In the genomic region with DNA sequence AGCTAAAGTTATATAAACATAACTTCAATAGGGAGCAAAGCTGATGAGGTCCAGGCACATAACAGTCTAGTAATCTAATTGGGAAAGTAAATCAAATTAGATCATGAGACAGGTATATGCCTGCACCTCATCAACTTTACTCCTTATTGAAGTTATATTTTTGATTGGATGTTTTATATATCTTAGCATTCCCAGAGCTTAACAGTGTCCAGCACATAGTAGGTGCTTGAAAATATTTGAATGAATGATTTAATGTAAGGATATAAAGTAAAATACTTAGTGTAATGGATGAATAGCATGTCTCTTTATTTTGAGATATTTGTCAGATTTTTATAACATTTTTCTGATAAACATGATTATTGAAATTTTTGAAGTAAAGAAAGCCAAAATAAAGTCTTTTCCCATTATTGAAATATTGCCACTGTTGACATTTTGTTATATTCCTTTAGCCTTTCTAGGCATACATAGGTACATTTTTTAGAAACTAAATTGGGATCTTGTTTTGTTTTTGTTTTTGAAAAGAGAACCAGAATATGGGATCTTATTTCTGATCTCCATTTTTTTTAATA, we compare ENCODE assay signal across 29 cellular contexts. TPM values are rescaled to one million over a fixed set of nuclear protein-coding genes. Genes with fewer than 3 reads are reported as not detected.
A peak's percentile ranks its signal among the peaks of the same experiment; 100 is the strongest.
DNase-seq lines count a peak whose midpoint lies in the region; ATAC-seq, FAIRE-seq and TF ChIP-seq lines count a peak whose summit lies in the region.
"Had no signal": no experiment of that assay in that cellular context is flagged by ENCODE, and none has a peak within 500 bp of the region (broad histone marks: within the 10 kb centered on the region; RNA-seq: fewer than 3 reads in every experiment).

No MANE protein-coding gene starts in this region.

- peak overlapping the region; percentile 72 for H3K4me2 ChIP-seq in DND-41 (ENCODE audit: insufficient read depth, low read length)
- H3K4me2 ChIP-seq in GM12878 (ENCODE audit: control insufficient read depth, insufficient read depth) = peak overlapping the region; percentile 84; the same call in 1 of the 2 replicates

- no TSS peak for BruUV-seq in GM12878 (replicated peaks; lab: Mats Ljungman, UMichigan)

- H3K36me3 ChIP-seq in DND-41 (ENCODE audit: insufficient read depth, low read length) = peaks cover 37% of the 10 kb centered on the region
- no peaks in the 10 kb centered on the region; a peak in 1 of 4 replicates for H3K36me3 ChIP-seq in GM12878 (ENCODE audit: control insufficient read depth in 2 of 2, insufficient read depth in 2 of 2, low read length in 1 of 2)
- no peaks in the 10 kb centered on the region for H3K36me3 ChIP-seq in small intestine (ENCODE audit: control insufficient read depth in 2 of 2, insufficient read depth in 2 of 2, low read length in 2 of 2)
- H3K36me3 ChIP-seq: pancreas, uterus had no signal

- H3K27ac Mint-ChIP-seq in T-helper 17 cell = no peak overlapping the region
- H3K27ac Mint-ChIP-seq: memory B cell, nephron progenitor cell had no signal

- no peak for FAIRE-seq in GM12878 (lab: Jason Lieb, UNC)
- FAIRE-seq in small intestine (lab: Jason Lieb, UNC) = peak; percentile 10
- FAIRE-seq: bronchial epithelial cell, pancreas had no signal

- H3K36me3 Mint-ChIP-seq in T-helper 17 cell (ENCODE audit: low read depth) = peaks cover 4% of the 10 kb centered on the region
- H3K36me3 Mint-ChIP-seq: memory B cell had no signal

- no peaks in the 10 kb centered on the region for H3K27me3 ChIP-seq in DND-41 (ENCODE audit: insufficient read depth, low read length, poor library complexity)
- no peaks in the 10 kb centered on the region for H3K27me3 ChIP-seq in GM12878 (replicated peaks in 1 of 2; ENCODE audit: control insufficient read depth in 2 of 2, insufficient read depth in 2 of 2, low read length in 1 of 2)
- H3K27me3 ChIP-seq in small intestine (ENCODE audit: control insufficient read depth in 2 of 2, insufficient read depth in 2 of 2, low read length in 2 of 2) = no peaks in the 10 kb centered on the region
- H3K27me3 ChIP-seq: MG63, pancreas, uterus had no signal

- H3K79me2 ChIP-seq in DND-41 (ENCODE audit: insufficient read depth, low read length) = peaks cover 77% of the 10 kb centered on the region
- H3K79me2 ChIP-seq in GM12878 (ENCODE audit: control insufficient read depth, insufficient read depth, low read length) = peaks cover 51% of the 10 kb centered on the region

- H3K27me3 Mint-ChIP-seq in T-helper 17 cell = no peaks in the 10 kb centered on the region
- H3K27me3 Mint-ChIP-seq: activated CD4-positive, alpha-beta T cell treated with anti-CD3 and anti-CD28 coated beads, Interleukin-2, amount 10 ng/mL, durations not matched to agents 24 days and 14 days; activated naive CD8-positive, alpha-beta T cell treated with anti-CD3 and anti-CD28 coated beads, Interleukin-2, amount 10 ng/mL, durations not matched to agents 7 days and 5 days; memory B cell had no signal

- H3K9ac ChIP-seq in DND-41 (ENCODE audit: low read depth, low read length) = peak overlapping the region; percentile 85
- no peak overlapping the region for H3K9ac ChIP-seq in GM12878 (ENCODE audit: control insufficient read depth, insufficient read depth, low read length)

- H2AFZ ChIP-seq in DND-41 (ENCODE audit: low read depth, low read length) (no peak overlapping the region), GM12878 (ENCODE audit: control insufficient read depth, low read depth, low read length) (no peak overlapping the region)
- H2AFZ ChIP-seq: GM23338 had no signal

- H3K9me3 ChIP-seq in DND-41 (ENCODE audit: insufficient read depth, low read length, severe bottlenecking) (no peaks in the 10 kb centered on the region), GM12878 (replicated peaks; ENCODE audit: control insufficient read depth, insufficient read depth, low read length) (no peaks in the 10 kb centered on the region), small intestine (ENCODE audit: control insufficient read depth, low read depth) (no peaks in the 10 kb centered on the region), T-helper 17 cell (ENCODE audit: control insufficient read depth, low read length, poor library complexity, severe bottlenecking) (no peaks in the 10 kb centered on the region)
- H3K9me3 ChIP-seq: MG63, pancreas, uterus had no signal

- RAD21 ChIA-PET in GM12878 (lab: Charles Lee; ENCODE audit: unreplicated experiment) = interaction anchor here (4.7 kb wide), 1 partner anchor 9 kb away, joined by 27 read pairs; no protein-coding TSS in a partner anchor

- no peak for DNase-seq in DND-41
- DNase-seq in NB4 (ENCODE audit: low read depth) = no peak
- no peak for DNase-seq in GM12878 (ENCODE audit: low read depth, low spot score)
- DNase-seq in small intestine = no peak
- DNase-seq in NCI-H446 (lab: John Stamatoyannopoulos, UW) = no peak
- no peak for DNase-seq in T-helper 17 cell
- DNase-seq: activated CD4-positive, alpha-beta T cell treated with anti-CD3 and anti-CD28 coated beads, Interleukin-2, amount 10 ng/mL, durations not matched to agents 24 days and 14 days; activated CD8-positive, alpha-beta memory T cell treated with anti-CD3 and anti-CD28 coated beads for 24 hours; activated gamma-delta T cell treated with Interleukin-2 at 50 U/mL for 16 hours; activated naive CD8-positive, alpha-beta T cell treated with anti-CD3 and anti-CD28 coated beads, Interleukin-2, amount 10 ng/mL, durations not matched to agents 7 days and 5 days; aorta; DMS79; effector CD4-positive, alpha-beta T cell; NCI-H187 treated with DMSO at 0.1 percent for 48 hours; NCI-H2171; nephron progenitor cell; pancreas; retina; stimulated activated naive CD8-positive, alpha-beta T cell treated with anti-CD3 and anti-CD28 coated beads, Interleukin-15, Interleukin-2, amounts not matched to agents 100 U/mL and 50 U/mL, for 24 hours; T1000; uterus had no signal

- no peak for TF ChIP-seq RAD21 in GM12878 (IDR thresholded peaks at IDR 0.05; ENCODE audit: insufficient read depth, low read depth, low read length)

- in situ Hi-C loops in GM12878 (cut with MboI) = loop anchor here (25.0 kb wide), 2 partner anchors 384 to 1109 kb away; a partner anchor contains a TSS

- peaks cover 61% of the 10 kb centered on the region for H3K4me1 ChIP-seq in DND-41 (ENCODE audit: insufficient read depth, low read length)
- H3K4me1 ChIP-seq in GM12878 (ENCODE audit: control insufficient read depth, insufficient read depth, low read length) = peaks cover 2% of the 10 kb centered on the region; the same call in 1 of the 2 replicates
- H3K4me1 ChIP-seq in small intestine (ENCODE audit: control insufficient read depth in 2 of 2, insufficient read depth in 1 of 2, low read depth in 1 of 2, low read length in 1 of 2) = peaks cover 0 to 4% of the 10 kb centered on the region in 2 donors
- H3K4me1 ChIP-seq: uterus had no signal

- ATAC-seq in DND-41 (ENCODE audit: insufficient read depth, low read depth) (no peak), GM12878 (no peak), T-helper 17 cell (no peak), GM18909 (IDR thresholded peaks at IDR 0.05; ENCODE audit: poor library complexity, unreplicated experiment) (no peak)
- ATAC-seq: GM23338; left lobe of liver; pancreas; Right ventricle myocardium inferior; stimulated activated naive CD8-positive, alpha-beta T cell treated with anti-CD3 and anti-CD28 coated beads, Interleukin-15, Interleukin-2, amounts not matched to agents 100 U/mL and 50 U/mL, for 24 hours had no signal

- 0 out of 2 replicates have a peak overlapping the region, but pooled peaks have one; percentile 5 for H3K27ac ChIP-seq in DND-41 (ENCODE audit: low read length)
- H3K27ac ChIP-seq in GM12878 (ENCODE audit: control insufficient read depth, insufficient read depth) = no peak overlapping the region
- H3K27ac ChIP-seq in small intestine (ENCODE audit: low read depth in 1 of 2, low read length in 1 of 2) = no peak overlapping the region
- H3K27ac ChIP-seq: pancreas, skin epidermis, uterus had no signal

- TF ChIP-seq EP300 in GM12878 (IDR thresholded peaks at IDR 0.05; ENCODE audit: borderline replicate concordance in 1 of 2, control insufficient read depth in 1 of 2, low read depth in 2 of 2, low read length in 2 of 2) = no peak

- SMC1A ChIA-PET in GM12878 (lab: Charles Lee; ENCODE audit: uncharacterized antibody, unreplicated experiment) = interaction anchor here (0.6 to 2.8 kb wide), 7 partner anchors 9 to 957 kb away, joined by 3 to 9 read pairs (median 3); no protein-coding TSS in a partner anchor

- POLR2A ChIA-PET in GM12878 (lab: Charles Lee) = interaction anchor here (0.6 kb wide), 1 partner anchor 20 kb away, joined by 3 read pairs; no protein-coding TSS in a partner anchor

- CTCF ChIA-PET in GM12878 (lab: Yijun Ruan, JAX) = interaction anchor here (1.0 to 6.7 kb wide), 6 partner anchors 10 to 414 kb away, joined by 3 to 59 read pairs (median 6); no protein-coding TSS in a partner anchor

- peaks cover 22% of the 10 kb centered on the region for H3K4me1 Mint-ChIP-seq in T-helper 17 cell

- TF ChIP-seq CTCF in DND-41 (IDR thresholded peaks at IDR 0.05; ENCODE audit: borderline replicate concordance, extremely low read depth, low read length, poor library complexity, severe bottlenecking) = no peak
- no peak for TF ChIP-seq CTCF in NB4 (IDR thresholded peaks at IDR 0.05; ENCODE audit: low read depth, low read length)
- no peak for TF ChIP-seq CTCF in GM12878 (IDR thresholded peaks at IDR 0.05 in 2 of 3, conservative IDR thresholded peaks at IDR 0.05 in 1 of 3; ENCODE audit: control insufficient read depth in 2 of 3, extremely low read depth in 1 of 3, insufficient read depth in 1 of 3, low read depth in 3 of 3, low read length in 3 of 3)

- intact Hi-C loops in GM12878 (cut with micrococcal nuclease; ENCODE audit: unreplicated experiment) = loop anchor here (5.0 to 10.0 kb wide), 4 partner anchors 209 to 791 kb away; a partner anchor contains a TSS

- no peak overlapping the region for H3K4me3 Mint-ChIP-seq in T-helper 17 cell
- H3K4me3 Mint-ChIP-seq: activated CD4-positive, alpha-beta T cell treated with anti-CD3 and anti-CD28 coated beads, Interleukin-2, amount 10 ng/mL, durations not matched to agents 24 days and 14 days; GM23338; nephron progenitor cell had no signal

- H3K4me3 ChIP-seq in DND-41 (ENCODE audit: low read depth in 1 of 2, low read length in 2 of 2) (peak overlapping the region in 1 of 2 experiments; percentile 79; a peak in 2 of 4 replicates), NB4 (ENCODE audit: low read depth, low read length) (peak overlapping the region; percentile 88), GM12878 (no peak overlapping the region), small intestine (ENCODE audit: low read depth in 1 of 2, low read length in 2 of 2) (no peak overlapping the region)
- H3K4me3 ChIP-seq: pancreas, skin epidermis, uterus had no signal

- TF ChIP-seq POLR2A in NB4 (IDR thresholded peaks at IDR 0.05; ENCODE audit: extremely low read depth, insufficient read length) (no peak), GM12878 (IDR thresholded peaks at IDR 0.05; ENCODE audit: low read depth, low read length) (no peak)

- H4K20me1 ChIP-seq in DND-41 (ENCODE audit: insufficient read depth, low read length) (peaks cover 36% of the 10 kb centered on the region; the same call in 1 of the 2 replicates), GM12878 (ENCODE audit: control insufficient read depth, insufficient read depth) (no peaks in the 10 kb centered on the region)

RNA-seq across cellular contexts. Expression of a gene that starts 2.8 kb away (rescaled TPM):
- total RNA-seq in GM12878 (2013; cell fraction: nucleolus; rRNA removed) = 16.6 and 17.6 TPM in 2 replicates
- 16.1 and 19.9 TPM in 2 replicates for total RNA-seq in GM12878 (2014; rRNA removed)
- total RNA-seq in GM12878 (2014; rRNA removed; fragmentation: Illumina TruSeq; extraction: Trizol) = 26.1 and 26.3 TPM in 2 replicates
- total RNA-seq in GM12878 (2021) = 23.0 and 24.5 TPM in 2 replicates
- polyA plus RNA-seq in GM12878 (2011; ENCODE audit: low read depth) = 5.2 TPM
- polyA plus RNA-seq in GM12878 (2011; rRNA removed) = 27.2 and 46.7 TPM in 2 replicates
- polyA plus RNA-seq in GM12878 (2011; cell fraction: cytosol; rRNA removed) = 9.6 and 10.3 TPM in 2 replicates
- 42.1 and 42.8 TPM in 2 replicates for polyA plus RNA-seq in GM12878 (2011; cell fraction: nucleus; rRNA removed)
- 9.8 and 11.9 TPM in 2 replicates for polyA plus RNA-seq in GM12878 (2012)
- 28.4 and 38.6 TPM in 2 replicates for polyA plus RNA-seq in GM12878 (2014; fragmentation: Illumina TruSeq; extraction: Trizol)
- polyA plus RNA-seq in GM12878 (2014; fragmentation: Nextera tagmentation; extraction: Ambion mirVana) = 10 to 100 TPM; 14.9 to 20.5 TPM
- 22.6 and 25.9 TPM in 2 replicates for polyA plus RNA-seq in GM12878 (2014; rRNA removed)
- 10 to 100 TPM; 31.2 to 37.8 TPM for polyA plus RNA-seq in GM12878 (2016; fragmentation: Nextera tagmentation; extraction: Ambion mirVana)
- 7.4 and 18.1 TPM in 2 replicates for polyA minus RNA-seq in GM12878 (2011; rRNA and poly(A)+ RNA removed)
- polyA minus RNA-seq in GM12878 (2011; cell fraction: cytosol; rRNA and poly(A)+ RNA removed) = 5.6 and 18.0 TPM in 2 replicates
- polyA minus RNA-seq in GM12878 (2011; cell fraction: nucleus; rRNA and poly(A)+ RNA removed) = 11.2 and 18.3 TPM in 2 replicates
- polyA plus RNA-seq in small intestine = 1 to 10 TPM in 2 of 3 donors, under 1 TPM in 1; 0.27 to 6.0 (median 1.1) TPM
- total RNA-seq in T-helper 17 cell = 1 to 10 TPM; 5.2 to 6.5 TPM
